Comparison of ENCODE assay signal across 1 cellular context in the genomic region with DNA sequence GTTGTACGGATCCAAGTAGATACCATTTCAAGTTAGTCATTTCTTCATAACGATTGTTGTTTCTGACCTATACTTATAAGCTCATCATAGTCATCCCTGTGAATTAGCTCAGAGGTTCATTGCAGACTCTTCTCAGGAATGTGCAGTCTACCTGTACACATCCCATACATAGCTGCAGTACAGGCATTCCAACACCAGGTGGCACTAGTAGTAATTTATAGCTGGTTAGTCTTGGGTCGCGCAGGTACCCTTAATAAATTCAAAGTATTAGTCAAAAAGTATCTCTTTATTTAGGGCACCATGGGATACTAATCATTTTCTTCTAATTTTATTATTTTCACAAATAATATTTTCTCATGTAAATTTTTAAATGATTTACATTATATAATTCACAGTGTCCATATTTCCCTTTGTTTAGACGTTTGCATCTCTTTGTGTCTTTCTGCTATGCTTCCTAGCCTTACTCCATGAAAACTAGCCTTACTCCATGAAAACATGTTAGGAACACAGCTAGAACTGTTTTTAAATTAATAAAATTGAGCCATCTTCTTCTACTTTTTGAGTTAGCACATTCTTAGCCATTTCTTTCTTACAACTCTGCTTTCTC.
A peak's percentile ranks its signal among the peaks of the same experiment; 100 is the strongest.
TF ChIP-seq lines count a peak whose summit lies in the region.

No MANE protein-coding gene starts in this region.

TF ChIP-seq in GM12878, 131 proteins besides CTCF, POLR2A, EP300 and RAD21 (continued from another document):
- peak; percentile 76 for TF ChIP-seq SMC3 (IDR thresholded peaks at IDR 0.05; ENCODE audit: borderline replicate concordance, low read length)
TF ChIP-seq in GM12878: peak in this region for 2.
